Comparison of ENCODE assay signal across 23 cellular contexts in genomic region chr5:12399868-12400267, GRCh38.
"Had no signal": no experiment of that assay in that cellular context is flagged by ENCODE, and none has a peak within 500 bp of the region (broad histone marks: within the 10 kb centered on the region; RNA-seq: fewer than 3 reads in every experiment).

No MANE protein-coding gene starts in this region.

- ATAC-seq: activated CD4-positive, CD25-positive, alpha-beta regulatory T cell treated with anti-CD3 and anti-CD28 coated beads, Interleukin-2, amount 50 U/mL, for 24 hours; activated naive CD8-positive, alpha-beta T cell treated with anti-CD3 and anti-CD28 coated beads, Interleukin-2, amount 50 U/mL, for 24 hours; activated T-cell treated with anti-CD3 and anti-CD28 coated beads, Interleukin-2, amount 50 U/mL, for 72 hours; body of pancreas; gastrocnemius medialis; left lung; natural killer cell treated with Interleukin-12 subunit alpha and Interleukin-12 subunit beta and Interleukin-15 and Interleukin-18, amount 100 ng/mL, for 72 hours; upper lobe of right lung had no signal

- H3K27me3 ChIP-seq: body of pancreas, esophagus muscularis mucosa, gastrocnemius medialis, left lung, upper lobe of right lung had no signal

- DNase-seq: activated CD4-positive, alpha-beta memory T cell treated with anti-CD3 and anti-CD28 coated beads, Interleukin-2, amount 10 ng/mL, durations not matched to agents 7 days and 5 days; activated CD4-positive, alpha-beta T cell treated with anti-CD3 and anti-CD28 coated beads, Interleukin-2, amount 10 ng/mL, durations not matched to agents 24 days and 14 days; activated effector memory CD4-positive, alpha-beta T cell treated with anti-CD3 and anti-CD28 coated beads, Interleukin-2, amount 50 U/mL, for 16 hours; activated naive CD4-positive, alpha-beta T cell treated with anti-CD3 and anti-CD28 coated beads, Interleukin-2, amount 50 U/mL, for 16 hours; activated naive CD8-positive, alpha-beta T cell treated with anti-CD3 and anti-CD28 coated beads, Interleukin-2, amount 50 U/mL, for 24 hours; activated T-cell treated with anti-CD3 and anti-CD28 coated beads, Interleukin-2, amount 50 U/mL, for 72 hours; anterior cingulate cortex; body of pancreas; caudate nucleus; dermis blood vessel endothelial cell; effector CD8-positive, alpha-beta T cell; gastrocnemius medialis; hippocampal formation; kidney glomerular epithelial cell; left lung; retina; stimulated activated CD4-positive, alpha-beta T cell treated with anti-CD3 and anti-CD28 coated beads, Interleukin-4, amount 100 ng/mL, for 1 hour; stimulated activated naive CD4-positive, alpha-beta T cell treated with Interleukin-2 at 50 U/mL for 16 hours; upper lobe of right lung had no signal

- H3K9me3 ChIP-seq: body of pancreas, esophagus muscularis mucosa, gastrocnemius medialis, left lung, upper lobe of right lung had no signal

- H3K36me3 ChIP-seq: esophagus muscularis mucosa, gastrocnemius medialis, left lung, upper lobe of right lung had no signal

- H3K4me1 ChIP-seq: body of pancreas, esophagus muscularis mucosa, gastrocnemius medialis, left lung, upper lobe of right lung had no signal

- H3K27ac ChIP-seq: body of pancreas, esophagus muscularis mucosa, gastrocnemius medialis, left lung, upper lobe of right lung, VCaP had no signal

- H3K4me3 ChIP-seq: body of pancreas, esophagus muscularis mucosa, gastrocnemius medialis, left lung, upper lobe of right lung had no signal
